ENCODE assay signal across 22 cellular contexts in genomic region chr3:40677321-40677720, GRCh38.
"Had no signal": no experiment of that assay in that cellular context is flagged by ENCODE, and none has a peak within 500 bp of the region (broad histone marks: within the 10 kb centered on the region; RNA-seq: fewer than 3 reads in every experiment).

No MANE protein-coding gene starts in this region.

- H3K27ac ChIP-seq: adrenal gland, VCaP had no signal

- H3K27ac Mint-ChIP-seq: activated CD8-positive, alpha-beta T cell treated with anti-CD3 and anti-CD28 coated beads, Interleukin-2, amount 10 ng/mL, durations not matched to agents 7 days and 5 days; activated naive CD8-positive, alpha-beta T cell treated with anti-CD3 and anti-CD28 coated beads, Interleukin-2, amount 10 ng/mL, durations not matched to agents 7 days and 5 days had no signal

- H3K4me2 ChIP-seq: SK-N-SH had no signal

- H3K4me1 Mint-ChIP-seq: activated naive CD8-positive, alpha-beta T cell treated with anti-CD3 and anti-CD28 coated beads, Interleukin-2, amount 10 ng/mL, durations not matched to agents 7 days and 5 days had no signal

- ATAC-seq: activated CD4-positive, CD25-positive, alpha-beta regulatory T cell treated with anti-CD3 and anti-CD28 coated beads, Interleukin-2, amount 50 U/mL, for 24 hours; activated CD8-positive, alpha-beta T cell treated with anti-CD3 and anti-CD28 coated beads, Interleukin-2, amount 10 ng/mL, durations not matched to agents 7 days and 5 days had no signal

- H3K4me3 ChIP-seq: adrenal gland, MG63 had no signal

- H3K9me3 Mint-ChIP-seq: activated naive CD8-positive, alpha-beta T cell treated with anti-CD3 and anti-CD28 coated beads, Interleukin-2, amount 10 ng/mL, durations not matched to agents 7 days and 5 days had no signal

- H3K9ac ChIP-seq: SK-N-SH had no signal

- H3K4me1 ChIP-seq: adrenal gland had no signal

- H3K27me3 ChIP-seq: adrenal gland, MG63 had no signal

- H3K36me3 Mint-ChIP-seq: activated naive CD8-positive, alpha-beta T cell treated with anti-CD3 and anti-CD28 coated beads, Interleukin-2, amount 10 ng/mL, durations not matched to agents 7 days and 5 days had no signal

- H3K4me3 Mint-ChIP-seq: activated CD8-positive, alpha-beta T cell treated with anti-CD3 and anti-CD28 coated beads, Interleukin-2, amount 10 ng/mL, durations not matched to agents 7 days and 5 days; activated naive CD8-positive, alpha-beta T cell treated with anti-CD3 and anti-CD28 coated beads, Interleukin-2, amount 10 ng/mL, durations not matched to agents 7 days and 5 days had no signal

- DNase-seq: activated CD4-positive, alpha-beta T cell treated with anti-CD3 and anti-CD28 coated beads for 4 hours; activated CD4-positive, alpha-beta T cell treated with anti-CD3 and anti-CD28 coated beads, Interleukin-2, amount 50 U/mL, for 4 hours; activated CD8-positive, alpha-beta memory T cell treated with anti-CD3 and anti-CD28 coated beads, Interleukin-2, amount 50 U/mL, for 48 hours; activated CD8-positive, alpha-beta T cell treated with anti-CD3 and anti-CD28 coated beads, Interleukin-2, amount 10 ng/mL, durations not matched to agents 7 days and 5 days; activated naive CD4-positive, alpha-beta T cell treated with anti-CD3 and anti-CD28 coated beads, Interleukin-2, amount 50 U/mL, for 16 hours; activated naive CD8-positive, alpha-beta T cell treated with anti-CD3 and anti-CD28 coated beads, Interleukin-2, amount 10 ng/mL, durations not matched to agents 7 days and 5 days; activated T-cell treated with anti-CD3 and anti-CD28 coated beads, Interleukin-2, amount 50 U/mL, for 1 hour; adrenal gland; aorta; central memory CD4-positive, alpha-beta T cell; MG63; MV-4-11; NCI-H1092 treated with DMSO at 0.1 percent for 48 hours; NCI-H1436; NCI-H1694 treated with DMSO at 0.1 percent for 48 hours; NCI-H2029 treated with DMSO at 0.1 percent for 48 hours; NCI-H226; NCI-H69; SK-N-SH; T-helper 1 cell had no signal

- H3K9me3 ChIP-seq: adrenal gland, MG63, SK-N-SH had no signal

- H3K36me3 ChIP-seq: adrenal gland, MG63 had no signal
